Comparison of ENCODE assay signal across 8 cellular contexts in genomic region chr9:128067898-128068655, GRCh38. TPM values are rescaled to one million over a fixed set of nuclear protein-coding genes. Genes with fewer than 3 reads are reported as not detected.
DNase-seq lines count a peak whose midpoint lies in the region; ATAC-seq and TF ChIP-seq lines count a peak whose summit lies in the region.

Gene SLC25A25, plus strand, starts transcription at chr9:128068232. Its CDS starts 88 bp downstream, at chr9:128068320.

- no peaks in the 10 kb centered on the region for H3K27me3 Mint-ChIP-seq in activated T-helper 2 cell treated with anti-CD3 and anti-CD28 coated beads, Interferon-gamma antibody, Interleukin-2, Interleukin-4, amounts not matched to agents 10 μg/mL and 5 μg/mL and 100 μg/mL, durations not matched to agents 14 hours and 24 hours and 36 hours (ENCODE audit: low read depth)
- no peaks in the 10 kb centered on the region for H3K27me3 Mint-ChIP-seq in natural killer cell treated with Interleukin-12 subunit alpha and Interleukin-12 subunit beta and Interleukin-15 and Interleukin-18, amount 100 ng/mL, for 72 hours

- no peaks in the 10 kb centered on the region for H3K27me3 ChIP-seq in RWPE2 (ENCODE audit: insufficient read depth, poor library complexity, severe bottlenecking)

- peak within 1 kb of the TSS; percentile 55 for H3K4me3 ChIP-seq in RWPE2 (ENCODE audit: severe bottlenecking)

- peaks cover 41% of the 10 kb centered on the region for H3K4me1 Mint-ChIP-seq in activated T-helper 2 cell treated with anti-CD3 and anti-CD28 coated beads, Interferon-gamma antibody, Interleukin-2, Interleukin-4, amounts not matched to agents 10 μg/mL and 5 μg/mL and 100 μg/mL, durations not matched to agents 14 hours and 24 hours and 36 hours (ENCODE audit: low read depth)
- H3K4me1 Mint-ChIP-seq in natural killer cell treated with Interleukin-12 subunit alpha and Interleukin-12 subunit beta and Interleukin-15 and Interleukin-18, amount 100 ng/mL, for 72 hours (ENCODE audit: low read depth in 2 of 2) = peaks cover 36 to 42% of the 10 kb centered on the region in 2 donors

- no peaks in the 10 kb centered on the region for H3K9me3 ChIP-seq in RWPE2 (ENCODE audit: severe bottlenecking)

- peak within 1 kb of the TSS; percentile 86 for H3K27ac ChIP-seq in RWPE2 (ENCODE audit: poor library complexity, severe bottlenecking)

- H3K27ac Mint-ChIP-seq in activated T-helper 2 cell treated with anti-CD3 and anti-CD28 coated beads, Interferon-gamma antibody, Interleukin-2, Interleukin-4, amounts not matched to agents 10 μg/mL and 5 μg/mL and 100 μg/mL, durations not matched to agents 14 hours and 24 hours and 36 hours = peak within 1 kb of the TSS; percentile 73
- H3K27ac Mint-ChIP-seq in natural killer cell treated with Interleukin-12 subunit alpha and Interleukin-12 subunit beta and Interleukin-15 and Interleukin-18, amount 100 ng/mL, for 72 hours = peak within 1 kb of the TSS; percentile 72 to 88

- intact Hi-C loops in activated T-helper 2 cell treated with anti-CD3 and anti-CD28 coated beads, Interferon-gamma antibody, Interleukin-2, Interleukin-4, amounts not matched to agents 10 μg/mL and 5 μg/mL and 100 μg/mL, durations not matched to agents 14 hours and 24 hours and 36 hours (cut with micrococcal nuclease) = loop anchor here (1.0 to 10.0 kb wide), 5 partner anchors 17 to 293 kb away; partner anchors contain the start of gene SH2D3C

- H3K36me3 ChIP-seq in RWPE2 (ENCODE audit: low read depth) = no peaks in the 10 kb centered on the region

- TF ChIP-seq CTCF in RWPE2 (IDR thresholded peaks at IDR 0.05; ENCODE audit: poor library complexity, severe bottlenecking) = no peak

- no peaks in the 10 kb centered on the region for H3K9me3 Mint-ChIP-seq in activated T-helper 2 cell treated with anti-CD3 and anti-CD28 coated beads, Interferon-gamma antibody, Interleukin-2, Interleukin-4, amounts not matched to agents 10 μg/mL and 5 μg/mL and 100 μg/mL, durations not matched to agents 14 hours and 24 hours and 36 hours
- no peaks in the 10 kb centered on the region for H3K9me3 Mint-ChIP-seq in natural killer cell treated with Interleukin-12 subunit alpha and Interleukin-12 subunit beta and Interleukin-15 and Interleukin-18, amount 100 ng/mL, for 72 hours

- ATAC-seq in RWPE2 (ENCODE audit: low read depth) = peak; percentile 74
- peak; percentile 94 to 95 for ATAC-seq in natural killer cell treated with Interleukin-12 subunit alpha and Interleukin-12 subunit beta and Interleukin-15 and Interleukin-18, amount 100 ng/mL, for 72 hours
- peak; percentile 88 for ATAC-seq in stimulated activated naive CD8-positive, alpha-beta T cell treated with anti-CD3 and anti-CD28 coated beads, Interleukin-15, Interleukin-2, amounts not matched to agents 100 U/mL and 50 U/mL, for 24 hours

- peaks cover 25% of the 10 kb centered on the region for H3K36me3 Mint-ChIP-seq in activated T-helper 2 cell treated with anti-CD3 and anti-CD28 coated beads, Interferon-gamma antibody, Interleukin-2, Interleukin-4, amounts not matched to agents 10 μg/mL and 5 μg/mL and 100 μg/mL, durations not matched to agents 14 hours and 24 hours and 36 hours (ENCODE audit: low read depth)
- H3K36me3 Mint-ChIP-seq in natural killer cell treated with Interleukin-12 subunit alpha and Interleukin-12 subunit beta and Interleukin-15 and Interleukin-18, amount 100 ng/mL, for 72 hours = no peaks in the 10 kb centered on the region

- H3K4me1 ChIP-seq in RWPE2 (ENCODE audit: insufficient read depth, poor library complexity, severe bottlenecking) = peaks cover 25% of the 10 kb centered on the region

- DNase-seq in Daoy (ENCODE audit: low read depth) (peak; percentile 100), H4 (ENCODE audit: low spot score) (peak; percentile 97), LoVo (ENCODE audit: low spot score) (peak; percentile 99), RWPE2 (ENCODE audit: low spot score) (peak; percentile 99), fibroblast of peridontal ligament (ENCODE audit: extremely low read depth) (peak; percentile 99)
- DNase-seq in activated T-helper 2 cell treated with anti-CD3 and anti-CD28 coated beads, Interferon-gamma antibody, Interleukin-2, Interleukin-4, amounts not matched to agents 10 μg/mL and 5 μg/mL and 100 μg/mL, durations not matched to agents 14 hours and 24 hours and 36 hours (ENCODE audit: low spot score) = peak; percentile 100
- DNase-seq in natural killer cell treated with Interleukin-12 subunit alpha and Interleukin-12 subunit beta and Interleukin-15 and Interleukin-18, amount 100 ng/mL, for 72 hours (ENCODE audit: low spot score) = peak; percentile 100
- peak; percentile 100 for DNase-seq in stimulated activated naive CD8-positive, alpha-beta T cell treated with anti-CD3 and anti-CD28 coated beads, Interleukin-15, Interleukin-2, amounts not matched to agents 100 U/mL and 50 U/mL, for 24 hours

- peak within 1 kb of the TSS; percentile 93 for H3K4me3 Mint-ChIP-seq in activated T-helper 2 cell treated with anti-CD3 and anti-CD28 coated beads, Interferon-gamma antibody, Interleukin-2, Interleukin-4, amounts not matched to agents 10 μg/mL and 5 μg/mL and 100 μg/mL, durations not matched to agents 14 hours and 24 hours and 36 hours (ENCODE audit: low read depth)
- peak within 1 kb of the TSS; percentile 96 for H3K4me3 Mint-ChIP-seq in natural killer cell treated with Interleukin-12 subunit alpha and Interleukin-12 subunit beta and Interleukin-15 and Interleukin-18, amount 100 ng/mL, for 72 hours

RNA-seq across cellular contexts. Expression of gene SLC25A25, which starts in this region (rescaled TPM):
- 23.5 and 30.5 TPM in 2 replicates for total RNA-seq in Daoy (2014; rRNA removed; shearing (Covaris generic))
- 4.7 and 5.8 TPM in 2 replicates for total RNA-seq in H4 (2014; rRNA removed; shearing (Covaris generic))
- 11.3 and 11.9 TPM in 2 replicates for total RNA-seq in activated T-helper 2 cell treated with anti-CD3 and anti-CD28 coated beads, Interferon-gamma antibody, Interleukin-2, Interleukin-4, amounts not matched to agents 10 μg/mL and 5 μg/mL and 100 μg/mL, durations not matched to agents 14 hours and 24 hours and 36 hours
- total RNA-seq in natural killer cell treated with Interleukin-12 subunit alpha and Interleukin-12 subunit beta and Interleukin-15 and Interleukin-18, amount 100 ng/mL, for 72 hours = 10 to 100 TPM; 15.0 to 23.2 TPM

Comparison
In these comparisons a context has a peak if more than half of its experiments do, and no peak if none do; other contexts are left out.
1. Peak in every context shown above with its lines: DNase-seq, ATAC-seq, H3K4me3 ChIP-seq and H3K27ac ChIP-seq.